ENCODE assay signal across 39 cellular contexts in the genomic region with DNA sequence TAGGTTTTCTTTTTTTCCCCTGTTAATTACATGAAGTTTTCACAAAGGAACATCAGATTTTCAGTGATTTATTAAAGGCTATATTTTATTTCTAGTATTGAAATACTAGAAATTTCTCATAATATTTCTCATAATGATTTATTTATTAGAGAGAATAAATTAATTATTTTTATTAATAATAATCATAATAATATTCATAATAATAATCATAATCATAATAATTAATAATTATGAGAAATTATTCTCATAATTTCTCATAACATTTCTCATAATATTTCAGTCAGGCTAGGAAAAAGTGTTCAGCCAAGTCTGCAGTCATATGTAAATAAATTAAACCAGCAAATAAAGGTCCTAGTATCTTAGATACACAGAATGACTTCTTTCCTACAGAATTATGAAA. TPM values are rescaled to one million over a fixed set of nuclear protein-coding genes. Genes with fewer than 3 reads are reported as not detected.
"Had no signal": no experiment of that assay in that cellular context is flagged by ENCODE, and none has a peak within 500 bp of the region (broad histone marks: within the 10 kb centered on the region; RNA-seq: fewer than 3 reads in every experiment).

No MANE protein-coding gene starts in this region.

- H3K36me3 ChIP-seq: ascending aorta, cardiac muscle cell, WERI-Rb-1 had no signal

- H3K27me3 ChIP-seq: ascending aorta, cardiac muscle cell had no signal

- H3K4me3 ChIP-seq: ascending aorta, cardiac muscle cell had no signal

- H3K9me3 Mint-ChIP-seq: activated CD4-positive, alpha-beta T cell treated with anti-CD3 and anti-CD28 coated beads, Interleukin-2, amount 10 ng/mL, durations not matched to agents 24 days and 14 days; activated CD8-positive, alpha-beta T cell treated with anti-CD3 and anti-CD28 coated beads for 36 hours; activated naive CD4-positive, alpha-beta T cell treated with anti-CD3 and anti-CD28 coated beads, Interleukin-2, amount 10 ng/mL, durations not matched to agents 7 days and 5 days; activated naive CD4-positive, alpha-beta T cell treated with anti-CD3 and anti-CD28 coated beads, Interleukin-2, amount 50 U/mL, for 24 hours; activated naive CD8-positive, alpha-beta T cell treated with anti-CD3 and anti-CD28 coated beads, Interleukin-2, amount 50 U/mL, for 24 hours had no signal

- FAIRE-seq: bronchial epithelial cell had no signal

- DNase-seq: activated B cell treated with CpG ODN at 0.5 μM for 24 hours; activated CD4-positive, alpha-beta memory T cell treated with anti-CD3 and anti-CD28 coated beads for 36 hours; activated CD4-positive, alpha-beta T cell treated with anti-CD3 and anti-CD28 coated beads for 4 hours; activated CD4-positive, alpha-beta T cell treated with anti-CD3 and anti-CD28 coated beads, Interleukin-2, amount 10 ng/mL, durations not matched to agents 24 days and 14 days; activated CD4-positive, alpha-beta T cell treated with anti-CD3 and anti-CD28 coated beads, Interleukin-2, amount 50 U/mL, for 1 hour; activated CD4-positive, alpha-beta T cell treated with anti-CD3 and anti-CD28 coated beads, Interleukin-2, amount 50 U/mL, for 4 hours; activated CD4-positive, CD25-positive, alpha-beta regulatory T cell treated with anti-CD3 and anti-CD28 coated beads, Interleukin-2, amount 50 U/mL, for 72 hours; activated CD8-positive, alpha-beta memory T cell treated with anti-CD3 and anti-CD28 coated beads, Interleukin-2, amount 50 U/mL, for 4 hours; activated CD8-positive, alpha-beta T cell treated with anti-CD3 and anti-CD28 coated beads for 36 hours; activated gamma-delta T cell; activated naive CD4-positive, alpha-beta T cell treated with anti-CD3 and anti-CD28 coated beads, Interleukin-2, amount 10 ng/mL, durations not matched to agents 7 days and 5 days; activated naive CD4-positive, alpha-beta T cell treated with Interleukin-2 at 50 U/mL for 16 hours; activated naive CD8-positive, alpha-beta T cell treated with anti-CD3 and anti-CD28 coated beads, Interleukin-2, amount 10 ng/mL, durations not matched to agents 7 days and 5 days; activated naive CD8-positive, alpha-beta T cell treated with anti-CD3 and anti-CD28 coated beads, Interleukin-2, amount 50 U/mL, for 24 hours; activated T-cell treated with anti-CD3 and anti-CD28 coated beads for 4 hours; activated T-cell treated with anti-CD3 and anti-CD28 coated beads, Interleukin-2, amount 50 U/mL, for 1 hour; activated T-cell treated with anti-CD3 and anti-CD28 coated beads, Interleukin-2, amount 50 U/mL, for 4 hours; activated T-cell treated with anti-CD3 and anti-CD28 coated beads, Interleukin-2, amount 50 U/mL, for 72 hours; amygdala; anterior cingulate cortex; caudate nucleus; cerebellar nuclear complex; T-helper 1 cell; T-helper 2 cell; T-helper 9 cell; WERI-Rb-1 had no signal

- H3K4me3 Mint-ChIP-seq: activated B cell treated with CpG ODN at 0.5 μM for 24 hours; activated CD4-positive, alpha-beta memory T cell treated with anti-CD3 and anti-CD28 coated beads for 36 hours; activated CD4-positive, alpha-beta T cell treated with anti-CD3 and anti-CD28 coated beads, Interleukin-2, amount 10 ng/mL, durations not matched to agents 24 days and 14 days; activated CD8-positive, alpha-beta T cell treated with anti-CD3 and anti-CD28 coated beads for 36 hours; activated naive CD4-positive, alpha-beta T cell treated with anti-CD3 and anti-CD28 coated beads, Interleukin-2, amount 10 ng/mL, durations not matched to agents 7 days and 5 days; activated naive CD4-positive, alpha-beta T cell treated with anti-CD3 and anti-CD28 coated beads, Interleukin-2, amount 50 U/mL, for 24 hours; activated naive CD8-positive, alpha-beta T cell; activated naive CD8-positive, alpha-beta T cell treated with anti-CD3 and anti-CD28 coated beads, Interleukin-2, amount 10 ng/mL, durations not matched to agents 7 days and 5 days; activated naive CD8-positive, alpha-beta T cell treated with anti-CD3 and anti-CD28 coated beads, Interleukin-2, amount 50 U/mL, for 24 hours; activated T-cell treated with anti-CD3 and anti-CD28 coated beads, Interleukin-2, amount 50 U/mL, for 4 hours; activated T-cell treated with anti-CD3 and anti-CD28 coated beads, Interleukin-2, amount 50 U/mL, for 72 hours; activated T-helper 1 cell treated with anti-CD3 and anti-CD28 coated beads, Interleukin-12 subunit alpha, Interleukin-12 subunit beta, Interleukin-2, Interleukin-4 antibody, amounts not matched to agents 30 ng/mL and 10 ng/mL and 1 ng/mL, durations not matched to agents 14 hours and 24 hours and 36 hours; activated T-helper 17 cell treated with anti-CD3 and anti-CD28 coated beads, Interleukin-2, amount 50 U/mL, for 72 hours; brain; central memory CD8-positive, alpha-beta T cell; T-helper 1 cell treated with Interleukin-12 subunit alpha and Interleukin-12 subunit beta and Interleukin-4 antibody, amounts not matched to agents 30 μg/mL and 1 μg/mL, for 36 hours; T-helper 2 cell treated with Interferon-gamma antibody and Interleukin-4, amounts not matched to agents 5 μg/mL and 100 μg/mL, for 36 hours had no signal

- H3K27ac ChIP-seq: ascending aorta, cardiac muscle cell, WERI-Rb-1 had no signal

- H3K27ac Mint-ChIP-seq: activated B cell treated with CpG ODN at 0.5 μM for 24 hours; activated CD4-positive, alpha-beta memory T cell treated with anti-CD3 and anti-CD28 coated beads for 36 hours; activated CD4-positive, alpha-beta T cell treated with anti-CD3 and anti-CD28 coated beads, Interleukin-2, amount 10 ng/mL, durations not matched to agents 24 days and 14 days; activated CD8-positive, alpha-beta T cell treated with anti-CD3 and anti-CD28 coated beads for 36 hours; activated naive CD4-positive, alpha-beta T cell treated with anti-CD3 and anti-CD28 coated beads, Interleukin-2, amount 10 ng/mL, durations not matched to agents 7 days and 5 days; activated naive CD4-positive, alpha-beta T cell treated with anti-CD3 and anti-CD28 coated beads, Interleukin-2, amount 50 U/mL, for 24 hours; activated naive CD8-positive, alpha-beta T cell; activated naive CD8-positive, alpha-beta T cell treated with anti-CD3 and anti-CD28 coated beads, Interleukin-2, amount 10 ng/mL, durations not matched to agents 7 days and 5 days; activated naive CD8-positive, alpha-beta T cell treated with anti-CD3 and anti-CD28 coated beads, Interleukin-2, amount 50 U/mL, for 24 hours; activated T-cell treated with anti-CD3 and anti-CD28 coated beads, Interleukin-2, amount 50 U/mL, for 72 hours; activated T-helper 1 cell treated with anti-CD3 and anti-CD28 coated beads, Interleukin-12 subunit alpha, Interleukin-12 subunit beta, Interleukin-2, Interleukin-4 antibody, amounts not matched to agents 30 ng/mL and 10 ng/mL and 1 ng/mL, durations not matched to agents 14 hours and 24 hours and 36 hours; activated T-helper 17 cell treated with anti-CD3 and anti-CD28 coated beads, Interleukin-2, amount 50 U/mL, for 72 hours; brain; T-helper 1 cell treated with Interleukin-12 subunit alpha and Interleukin-12 subunit beta and Interleukin-4 antibody, amounts not matched to agents 30 μg/mL and 1 μg/mL, for 36 hours; T-helper 2 cell treated with Interferon-gamma antibody and Interleukin-4, amounts not matched to agents 5 μg/mL and 100 μg/mL, for 36 hours had no signal

- H3K36me3 Mint-ChIP-seq: activated CD4-positive, alpha-beta memory T cell treated with anti-CD3 and anti-CD28 coated beads for 36 hours; activated naive CD4-positive, alpha-beta T cell treated with anti-CD3 and anti-CD28 coated beads, Interleukin-2, amount 10 ng/mL, durations not matched to agents 7 days and 5 days; activated naive CD4-positive, alpha-beta T cell treated with anti-CD3 and anti-CD28 coated beads, Interleukin-2, amount 50 U/mL, for 24 hours; activated naive CD8-positive, alpha-beta T cell; activated naive CD8-positive, alpha-beta T cell treated with anti-CD3 and anti-CD28 coated beads, Interleukin-2, amount 10 ng/mL, durations not matched to agents 7 days and 5 days had no signal

- H3K4me1 Mint-ChIP-seq: activated B cell treated with CpG ODN at 0.5 μM for 24 hours; activated CD4-positive, alpha-beta T cell treated with anti-CD3 and anti-CD28 coated beads, Interleukin-2, amount 10 ng/mL, durations not matched to agents 24 days and 14 days; activated naive CD4-positive, alpha-beta T cell treated with anti-CD3 and anti-CD28 coated beads, Interleukin-2, amount 10 ng/mL, durations not matched to agents 7 days and 5 days; activated naive CD4-positive, alpha-beta T cell treated with anti-CD3 and anti-CD28 coated beads, Interleukin-2, amount 50 U/mL, for 24 hours; activated naive CD8-positive, alpha-beta T cell treated with anti-CD3 and anti-CD28 coated beads, Interleukin-2, amount 10 ng/mL, durations not matched to agents 7 days and 5 days; activated naive CD8-positive, alpha-beta T cell treated with anti-CD3 and anti-CD28 coated beads, Interleukin-2, amount 50 U/mL, for 24 hours; activated T-helper 17 cell treated with anti-CD3 and anti-CD28 coated beads, Interleukin-2, amount 50 U/mL, for 72 hours; brain; central memory CD8-positive, alpha-beta T cell had no signal

- H3K27me3 Mint-ChIP-seq: activated B cell treated with CpG ODN at 0.5 μM for 24 hours; activated CD4-positive, alpha-beta memory T cell treated with anti-CD3 and anti-CD28 coated beads for 36 hours; activated CD4-positive, alpha-beta T cell treated with anti-CD3 and anti-CD28 coated beads, Interleukin-2, amount 10 ng/mL, durations not matched to agents 24 days and 14 days; activated CD8-positive, alpha-beta T cell treated with anti-CD3 and anti-CD28 coated beads for 36 hours; activated naive CD4-positive, alpha-beta T cell treated with anti-CD3 and anti-CD28 coated beads, Interleukin-2, amount 10 ng/mL, durations not matched to agents 7 days and 5 days; activated naive CD4-positive, alpha-beta T cell treated with anti-CD3 and anti-CD28 coated beads, Interleukin-2, amount 50 U/mL, for 24 hours; activated naive CD8-positive, alpha-beta T cell; activated naive CD8-positive, alpha-beta T cell treated with anti-CD3 and anti-CD28 coated beads, Interleukin-2, amount 10 ng/mL, durations not matched to agents 7 days and 5 days; activated naive CD8-positive, alpha-beta T cell treated with anti-CD3 and anti-CD28 coated beads, Interleukin-2, amount 50 U/mL, for 24 hours; activated T-helper 17 cell treated with anti-CD3 and anti-CD28 coated beads, Interleukin-2, amount 50 U/mL, for 72 hours; central memory CD8-positive, alpha-beta T cell had no signal

- ATAC-seq: activated CD8-positive, alpha-beta T cell treated with anti-CD3 and anti-CD28 coated beads for 36 hours; activated naive CD8-positive, alpha-beta T cell treated with anti-CD3 and anti-CD28 coated beads, Interleukin-2, amount 50 U/mL, for 24 hours; activated T-cell treated with anti-CD3 and anti-CD28 coated beads, Interleukin-2, amount 50 U/mL, for 4 hours; activated T-cell treated with anti-CD3 and anti-CD28 coated beads, Interleukin-2, amount 50 U/mL, for 72 hours; activated T-helper 17 cell treated with anti-CD3 and anti-CD28 coated beads, Interleukin-2, amount 50 U/mL, for 72 hours had no signal

- H3K9me3 ChIP-seq: ascending aorta had no signal

- H3K4me1 ChIP-seq: ascending aorta had no signal

RNA-seq across cellular contexts. Expression of a gene that starts 41.4 kb away (rescaled TPM):
- total RNA-seq: activated B cell treated with CpG ODN at 0.5 μM for 24 hours; activated CD4-positive, alpha-beta memory T cell treated with anti-CD3 and anti-CD28 coated beads for 36 hours; activated CD4-positive, alpha-beta T cell treated with anti-CD3 and anti-CD28 coated beads, Interleukin-2, amount 10 ng/mL, durations not matched to agents 24 days and 14 days; activated CD8-positive, alpha-beta memory T cell treated with anti-CD3 and anti-CD28 coated beads for 36 hours; activated CD8-positive, alpha-beta T cell treated with anti-CD3 and anti-CD28 coated beads for 36 hours; activated naive CD8-positive, alpha-beta T cell treated with anti-CD3 and anti-CD28 coated beads, Interleukin-2, amount 10 ng/mL, durations not matched to agents 7 days and 5 days; activated T-cell treated with anti-CD3 and anti-CD28 coated beads, Interleukin-2, amount 50 U/mL, for 4 hours; activated T-cell treated with anti-CD3 and anti-CD28 coated beads, Interleukin-2, amount 50 U/mL, for 72 hours; activated T-helper 1 cell treated with anti-CD3 and anti-CD28 coated beads, Interleukin-12 subunit alpha, Interleukin-12 subunit beta, Interleukin-2, Interleukin-4 antibody, amounts not matched to agents 30 ng/mL and 10 ng/mL and 1 ng/mL, durations not matched to agents 14 hours and 24 hours and 36 hours; activated T-helper 17 cell treated with anti-CD3 and anti-CD28 coated beads, Interleukin-2, amount 50 U/mL, for 72 hours; ascending aorta; bronchial epithelial cell; chondrocyte had no signal
- polyA plus RNA-seq: cardiac muscle cell had no signal
